ENCODE assay signal across 18 cellular contexts in genomic region chr10:30093303-30093967, GRCh38.
"Had no signal": no experiment of that assay in that cellular context is flagged by ENCODE, and none has a peak within 500 bp of the region (broad histone marks: within the 10 kb centered on the region; RNA-seq: fewer than 3 reads in every experiment).

No MANE protein-coding gene starts in this region.

- H3K27ac ChIP-seq: pancreas, psoas muscle, tibial artery had no signal

- DNase-seq: activated CD4-positive, alpha-beta T cell treated with anti-CD3 and anti-CD28 coated beads for 1 hour; activated CD4-positive, alpha-beta T cell treated with anti-CD3 and anti-CD28 coated beads, Interleukin-2, amount 50 U/mL, for 1 hour; activated CD8-positive, alpha-beta T cell treated with anti-CD3 and anti-CD28 coated beads, Interleukin-2, amount 10 ng/mL, durations not matched to agents 7 days and 5 days; activated gamma-delta T cell treated with Interleukin-2 at 50 U/mL for 16 hours; activated T-cell treated with anti-CD3 and anti-CD28 coated beads, Interleukin-2, amount 50 U/mL, for 1 hour; aorta; effector CD4-positive, alpha-beta T cell; erythroblast; glutamatergic neuron; hippocampal formation; pancreas; psoas muscle; right cardiac atrium; stimulated activated CD4-positive, alpha-beta T cell treated with anti-CD3 and anti-CD28 coated beads, Interleukin-1b, Interleukin-23, amount 100 ng/mL, for 48 hours; substantia nigra; tibial artery had no signal

- ATAC-seq: activated CD8-positive, alpha-beta T cell treated with anti-CD3 and anti-CD28 coated beads, Interleukin-2, amount 10 ng/mL, durations not matched to agents 7 days and 5 days; pancreas; psoas muscle; right cardiac atrium had no signal

- H3K4me3 ChIP-seq: pancreas, psoas muscle, tibial artery had no signal

- H3K36me3 ChIP-seq: pancreas, tibial artery had no signal

- H3K27me3 ChIP-seq: pancreas, tibial artery had no signal

- H3K4me1 ChIP-seq: pancreas, psoas muscle, tibial artery had no signal

- H3K9me3 ChIP-seq: pancreas, psoas muscle, tibial artery had no signal

- FAIRE-seq: frontal cortex, pancreas, TTC549 had no signal
